In the genomic region with DNA sequence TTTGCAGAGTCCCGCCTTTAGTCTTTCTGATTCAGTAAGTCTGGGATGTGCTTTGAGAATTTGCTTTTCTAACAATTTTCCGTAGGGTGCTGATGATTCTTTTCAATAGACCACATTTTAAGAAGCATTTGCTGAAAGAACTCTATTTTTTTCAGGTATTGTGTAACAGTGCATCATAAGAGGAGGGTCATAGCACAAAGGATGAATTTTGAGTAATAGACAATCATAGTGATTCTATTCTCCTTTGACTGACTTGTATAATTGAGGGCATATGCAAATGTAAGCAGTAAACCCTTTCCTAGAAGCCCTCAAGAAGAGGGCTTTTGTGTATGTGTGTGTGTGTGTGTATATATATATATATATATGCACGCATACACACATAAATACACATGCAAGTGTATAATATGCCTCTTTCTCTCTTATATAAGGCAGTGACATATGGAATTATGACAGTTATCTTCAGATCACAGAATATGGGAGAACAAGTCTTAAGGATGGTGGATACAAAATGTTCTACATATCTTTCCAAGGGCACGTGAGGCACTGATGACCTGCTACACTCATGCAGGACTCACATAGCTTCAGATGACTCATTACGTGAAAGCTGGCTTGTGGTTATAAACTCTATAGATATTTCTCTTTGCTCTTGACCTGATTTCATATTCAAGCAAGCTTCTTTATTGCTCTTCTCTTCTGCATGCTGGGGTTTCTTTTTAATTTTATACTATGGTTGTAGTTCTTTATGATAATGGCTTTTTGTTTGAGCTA, we compare ENCODE assay signal across 1 cellular context.
TF ChIP-seq lines count a peak whose summit lies in the region.

No MANE protein-coding gene starts in this region.

TF ChIP-seq in K562, 482 proteins besides CTCF, POLR2A, EP300 and RAD21 (continued from another document):
- peak; percentile 50; the same call in 1 of the 2 replicates for TF ChIP-seq JUN (IDR thresholded peaks at IDR 0.05; ENCODE audit: borderline replicate concordance, low read depth, low read length)
- no peak for TF ChIP-seq JUN (CRISPR knock-in tag; IDR thresholded peaks at IDR 0.05; ENCODE audit: borderline replicate concordance)
- TF ChIP-seq ZNF253 (CRISPR knock-in tag; conservative IDR thresholded peaks at IDR 0.05): no peak
- peak; percentile 90 for TF ChIP-seq FOSL1 (tag; conservative IDR thresholded peaks at IDR 0.05)
- peak in 1 of 2 experiments; percentile 9; a peak in 1 of 4 replicates for TF ChIP-seq RCOR1 (IDR thresholded peaks at IDR 0.05; ENCODE audit: borderline replicate concordance in 1 of 2, low read depth in 2 of 2, low read length in 2 of 2)
- no peak for TF ChIP-seq SMAD3 (CRISPR knock-in tag; conservative IDR thresholded peaks at IDR 0.05)
- TF ChIP-seq CBX2 (IDR thresholded peaks at IDR 0.05; ENCODE audit: insufficient read depth, low read length, poor library complexity, severe bottlenecking): no peak
- no peak for TF ChIP-seq MXI1 (IDR thresholded peaks at IDR 0.05; ENCODE audit: low read depth, low read length)
- TF ChIP-seq, protein P1, sequence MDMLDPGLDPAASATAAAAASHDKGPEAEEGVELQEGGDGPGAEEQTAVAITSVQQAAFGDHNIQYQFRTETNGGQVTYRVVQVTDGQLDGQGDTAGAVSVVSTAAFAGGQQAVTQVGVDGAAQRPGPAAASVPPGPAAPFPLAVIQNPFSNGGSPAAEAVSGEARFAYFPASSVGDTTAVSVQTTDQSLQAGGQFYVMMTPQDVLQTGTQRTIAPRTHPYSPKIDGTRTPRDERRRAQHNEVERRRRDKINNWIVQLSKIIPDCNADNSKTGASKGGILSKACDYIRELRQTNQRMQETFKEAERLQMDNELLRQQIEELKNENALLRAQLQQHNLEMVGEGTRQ (CRISPR knock-in tag; IDR thresholded peaks at IDR 0.05): peak; percentile 38
- peak; percentile 9 for TF ChIP-seq FOS (IDR thresholded peaks at IDR 0.05; ENCODE audit: extremely low read depth, insufficient read length)
- TF ChIP-seq, protein P2, sequence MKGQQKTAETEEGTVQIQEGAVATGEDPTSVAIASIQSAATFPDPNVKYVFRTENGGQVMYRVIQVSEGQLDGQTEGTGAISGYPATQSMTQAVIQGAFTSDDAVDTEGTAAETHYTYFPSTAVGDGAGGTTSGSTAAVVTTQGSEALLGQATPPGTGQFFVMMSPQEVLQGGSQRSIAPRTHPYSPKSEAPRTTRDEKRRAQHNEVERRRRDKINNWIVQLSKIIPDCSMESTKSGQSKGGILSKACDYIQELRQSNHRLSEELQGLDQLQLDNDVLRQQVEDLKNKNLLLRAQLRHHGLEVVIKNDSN (CRISPR knock-in tag; IDR thresholded peaks at IDR 0.05): peak; percentile 49
